ENCODE assay signal across 20 cellular contexts in genomic region chr1:227773558-227773957, GRCh38. TPM values are rescaled to one million over a fixed set of nuclear protein-coding genes. Genes with fewer than 3 reads are reported as not detected.
DNase-seq lines count a peak whose midpoint lies in the region; ATAC-seq and TF ChIP-seq lines count a peak whose summit lies in the region.
"Had no signal": no experiment of that assay in that cellular context is flagged by ENCODE, and none has a peak within 500 bp of the region (broad histone marks: within the 10 kb centered on the region; RNA-seq: fewer than 3 reads in every experiment).

No MANE protein-coding gene starts in this region.

- H3K27ac ChIP-seq in osteoblast (ENCODE audit: low read depth, low read length) (no peak overlapping the region), caudate nucleus (ENCODE audit: low read depth, low read length) (no peak overlapping the region)
- H3K27ac ChIP-seq: 22Rv1, BLaER1, GM23248 had no signal

- no peaks in the 10 kb centered on the region for H3K79me2 ChIP-seq in osteoblast (ENCODE audit: insufficient read depth, low read length)

- peaks cover 74% of the 10 kb centered on the region for H3K36me3 ChIP-seq in NT2/D1 (ENCODE audit: insufficient read depth, insufficient read length, low read length)
- H3K36me3 ChIP-seq in osteoblast (ENCODE audit: insufficient read depth, low read length): peaks cover 14% of the 10 kb centered on the region

- H3K4me1 Mint-ChIP-seq in activated naive CD4-positive, alpha-beta T cell treated with anti-CD3 and anti-CD28 coated beads, Interleukin-2, amount 10 ng/mL, durations not matched to agents 7 days and 5 days: peaks cover 40% of the 10 kb centered on the region

- peak overlapping the region; percentile 92 for H3K27ac Mint-ChIP-seq in activated naive CD4-positive, alpha-beta T cell treated with anti-CD3 and anti-CD28 coated beads, Interleukin-2, amount 10 ng/mL, durations not matched to agents 7 days and 5 days
- no peak overlapping the region for H3K27ac Mint-ChIP-seq in activated naive CD4-positive, alpha-beta T cell treated with anti-CD3 and anti-CD28 coated beads, Interleukin-2, amount 50 U/mL, for 72 hours

- H3K9ac ChIP-seq in NT2/D1 (ENCODE audit: insufficient read length, low read depth): peak overlapping the region; percentile 35
- H3K9ac ChIP-seq: BLaER1, GM23248 had no signal

- peaks cover 8% of the 10 kb centered on the region for H3K4me1 ChIP-seq in NT2/D1 (ENCODE audit: insufficient read depth, insufficient read length)
- peaks cover 22% of the 10 kb centered on the region for H3K4me1 ChIP-seq in osteoblast (ENCODE audit: insufficient read depth, low read length)

- peaks cover 23% of the 10 kb centered on the region for H3K36me3 Mint-ChIP-seq in activated naive CD4-positive, alpha-beta T cell treated with anti-CD3 and anti-CD28 coated beads, Interleukin-2, amount 10 ng/mL, durations not matched to agents 7 days and 5 days
- peaks cover 0 to 6% of the 10 kb centered on the region in 2 donors for H3K36me3 Mint-ChIP-seq in activated naive CD4-positive, alpha-beta T cell treated with anti-CD3 and anti-CD28 coated beads, Interleukin-2, amount 50 U/mL, for 72 hours

- CTCF ChIA-PET in activated naive CD4-positive, alpha-beta T cell treated with anti-CD3 and anti-CD28 coated beads, Interleukin-2, amount 10 ng/mL, durations not matched to agents 7 days and 5 days (lab: Charles Lee): interaction anchor here (1.6 kb wide), 1 partner anchor 11 kb away, joined by 8 read pairs; no protein-coding TSS in a partner anchor

- H3K9me3 Mint-ChIP-seq in activated naive CD4-positive, alpha-beta T cell treated with anti-CD3 and anti-CD28 coated beads, Interleukin-2, amount 10 ng/mL, durations not matched to agents 7 days and 5 days: no peaks in the 10 kb centered on the region
- H3K9me3 Mint-ChIP-seq in activated naive CD4-positive, alpha-beta T cell treated with anti-CD3 and anti-CD28 coated beads, Interleukin-2, amount 50 U/mL, for 72 hours: no peaks in the 10 kb centered on the region

- H3K9me3 ChIP-seq in NT2/D1 (ENCODE audit: insufficient read depth, low read length): no peaks in the 10 kb centered on the region
- H3K9me3 ChIP-seq in osteoblast (ENCODE audit: low read depth, low read length): no peaks in the 10 kb centered on the region
- H3K9me3 ChIP-seq: BLaER1 had no signal

- DNase-seq in DMS153 (lab: John Stamatoyannopoulos, UW) (peak; percentile 80), DMS153 treated with DMSO at 0.1 percent for 48 hours (lab: John Stamatoyannopoulos, UW; ENCODE audit: unreplicated experiment) (no peak), NT2/D1 (ENCODE audit: low read depth, low spot score) (no peak), osteoblast (ENCODE audit: insufficient read length, low spot score, missing footprints) (peak; percentile 25), caudate nucleus (lab: John Stamatoyannopoulos, UW) (no peak)
- no peak for DNase-seq in activated naive CD4-positive, alpha-beta T cell treated with anti-CD3 and anti-CD28 coated beads, Interleukin-2, amount 10 ng/mL, durations not matched to agents 7 days and 5 days
- no peak for DNase-seq in activated naive CD4-positive, alpha-beta T cell treated with anti-CD3 and anti-CD28 coated beads, Interleukin-2, amount 50 U/mL, for 72 hours (ENCODE audit: low spot score in 2 of 2)
- DNase-seq: GM23248, KG1, NCI-H1105, NCI-H1694 treated with DMSO at 0.1 percent for 48 hours, NCI-H2171, NCI-H524 had no signal

- H3K4me2 ChIP-seq in osteoblast (ENCODE audit: insufficient read depth, low read length): no peak overlapping the region
- H3K4me2 ChIP-seq: BLaER1 had no signal

- H3K4me3 ChIP-seq in NT2/D1 (ENCODE audit: insufficient read length, low read depth) (no peak overlapping the region), osteoblast (ENCODE audit: insufficient read depth, low read length) (no peak overlapping the region)
- H3K4me3 ChIP-seq: BLaER1, GM23248 had no signal

- no peak overlapping the region for H2AFZ ChIP-seq in osteoblast (ENCODE audit: low read length)
- H2AFZ ChIP-seq: GM23248 had no signal

- no peaks in the 10 kb centered on the region for H3K27me3 ChIP-seq in NT2/D1 (ENCODE audit: insufficient read depth, insufficient read length)
- no peaks in the 10 kb centered on the region for H3K27me3 ChIP-seq in osteoblast (ENCODE audit: insufficient read depth, low read length)
- H3K27me3 ChIP-seq: BLaER1 had no signal

- no peak for ATAC-seq in activated naive CD4-positive, alpha-beta T cell treated with anti-CD3 and anti-CD28 coated beads, Interleukin-2, amount 50 U/mL, for 72 hours
- ATAC-seq in GM21529 (IDR thresholded peaks at IDR 0.05; ENCODE audit: unreplicated experiment): no peak

- H3K4me3 Mint-ChIP-seq in activated naive CD4-positive, alpha-beta T cell treated with anti-CD3 and anti-CD28 coated beads, Interleukin-2, amount 10 ng/mL, durations not matched to agents 7 days and 5 days: no peak overlapping the region

- H3K27me3 Mint-ChIP-seq in activated naive CD4-positive, alpha-beta T cell treated with anti-CD3 and anti-CD28 coated beads, Interleukin-2, amount 10 ng/mL, durations not matched to agents 7 days and 5 days: no peaks in the 10 kb centered on the region

- TF ChIP-seq CTCF in osteoblast (IDR thresholded peaks at IDR 0.05; ENCODE audit: extremely low read depth, low read depth, low read length): no peak

- peaks cover 22% of the 10 kb centered on the region for H4K20me1 ChIP-seq in osteoblast (ENCODE audit: insufficient read depth, low read length)

RNA-seq across cellular contexts. Expression of gene SNAP47, which starts 38.3 kb away (rescaled TPM):
- 10 to 100 TPM; 33.8 to 35.8 TPM for total RNA-seq in activated naive CD4-positive, alpha-beta T cell treated with anti-CD3 and anti-CD28 coated beads, Interleukin-2, amount 50 U/mL, for 72 hours
- total RNA-seq in osteoblast: 47.7 and 51.4 TPM in 2 replicates

RNA-seq across cellular contexts. Expression of gene JMJD4, which starts 38.5 kb away (rescaled TPM):
- 10 to 100 TPM in 1 of 2 donors, 1 to 10 TPM in 1; 7.2 to 14.8 TPM for total RNA-seq in activated naive CD4-positive, alpha-beta T cell treated with anti-CD3 and anti-CD28 coated beads, Interleukin-2, amount 50 U/mL, for 72 hours
- total RNA-seq in osteoblast: 27.5 and 30.4 TPM in 2 replicates

RNA-seq across cellular contexts. Expression of gene PRSS38, which starts 41.9 kb away (rescaled TPM):
- not detected for total RNA-seq in activated naive CD4-positive, alpha-beta T cell treated with anti-CD3 and anti-CD28 coated beads, Interleukin-2, amount 50 U/mL, for 72 hours
- total RNA-seq in osteoblast: not detected in 2 replicates
- total RNA-seq: Daoy, GM23248, M059J, OCI-LY7, RPMI7951 had no signal

Comparison
In these comparisons a context has a peak if more than half of its experiments do, and no peak if none do; other contexts are left out.
1. DNase-seq: peak in DMS153 (single experiment) and osteoblast (single experiment); none in DMS153 treated with DMSO at 0.1 percent for 48 hours (single experiment), activated naive CD4-positive, alpha-beta T cell treated with anti-CD3 and anti-CD28 coated beads, Interleukin-2, amount 10 ng/mL, durations not matched to agents 7 days and 5 days (single experiment), activated naive CD4-positive, alpha-beta T cell treated with anti-CD3 and anti-CD28 coated beads, Interleukin-2, amount 50 U/mL, for 72 hours (0 of 2), NT2/D1 (single experiment) and caudate nucleus (0 of 61).